In genomic region chr7:7176421-7177043, GRCh38 we compare ENCODE assay signal across 1 cellular context.
TF ChIP-seq lines count a peak whose summit lies in the region.

No MANE protein-coding gene starts in this region.

TF ChIP-seq in HepG2, 621 proteins besides CTCF, POLR2A, EP300 and RAD21 (continued from another document):
- TF ChIP-seq AHDC1 (CRISPR knock-in tag; IDR thresholded peaks at IDR 0.05; ENCODE audit: borderline replicate concordance) (no peak), ZNF276 (CRISPR knock-in tag; IDR thresholded peaks at IDR 0.05; ENCODE audit: low read depth) (no peak), SOX13 (IDR thresholded peaks at IDR 0.05) (no peak), SOX13 (CRISPR knock-in tag; conservative IDR thresholded peaks at IDR 0.05 in 1 of 2, IDR thresholded peaks at IDR 0.05 in 1 of 2) (peak in 1 of 2 experiments; percentile 38; a peak in 2 of 4 replicates), FOSL2 (CRISPR knock-in tag; IDR thresholded peaks at IDR 0.05) (peak; percentile 86), HDAC6 (IDR thresholded peaks at IDR 0.05; ENCODE audit: low read depth, low read length) (no peak), SRSF1 (optimal IDR thresholded peaks at IDR 0.05; ENCODE audit: low read depth, low read length) (no peak), ARID5B (CRISPR knock-in tag; IDR thresholded peaks at IDR 0.05) (peak; percentile 51), NAIF1 (CRISPR knock-in tag; IDR thresholded peaks at IDR 0.05; ENCODE audit: borderline replicate concordance) (no peak)
